Comparison of ENCODE assay signal across 1 cellular context in the genomic region with DNA sequence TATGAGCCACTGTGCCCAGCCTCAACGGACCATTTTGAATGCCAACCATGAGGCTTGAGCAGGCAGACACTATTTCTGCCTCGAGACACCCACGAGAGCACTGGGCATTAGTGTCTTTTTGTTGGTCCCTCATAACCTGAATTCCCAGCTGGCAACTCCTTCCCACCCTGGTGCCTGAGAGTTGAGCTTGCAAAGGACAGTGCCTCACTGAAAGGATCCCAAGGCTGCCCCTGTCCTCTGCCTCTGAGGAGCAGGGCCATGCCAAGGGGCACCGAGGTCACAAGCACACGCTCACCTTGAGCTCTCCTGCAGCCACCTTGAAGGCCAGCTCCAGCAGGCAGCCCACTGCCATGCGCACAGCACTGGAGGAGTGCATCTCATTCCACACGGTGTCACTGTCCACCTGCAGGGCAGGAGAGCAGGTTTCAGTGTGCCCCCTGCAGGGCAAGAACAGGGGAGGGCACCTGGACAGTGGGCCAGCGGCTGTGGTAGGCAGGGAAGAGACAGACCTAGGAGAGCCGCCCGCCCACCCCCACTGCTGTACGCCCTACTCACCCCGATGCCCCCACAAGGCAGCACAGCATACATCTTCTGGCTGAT.
TF ChIP-seq lines count a peak whose summit lies in the region.

No MANE protein-coding gene starts in this region.

TF ChIP-seq in HepG2, 621 proteins besides CTCF, POLR2A, EP300 and RAD21 (continued from another document and continues in another):
- TF ChIP-seq ZBTB40 (IDR thresholded peaks at IDR 0.05) (no peak), ZBTB40 (CRISPR knock-in tag; IDR thresholded peaks at IDR 0.05) (no peak), ZNF121 (CRISPR knock-in tag; IDR thresholded peaks at IDR 0.05) (no peak), ZBTB42 (CRISPR knock-in tag; IDR thresholded peaks at IDR 0.05) (no peak), RNF2 (conservative IDR thresholded peaks at IDR 0.05; ENCODE audit: low read depth) (no peak), ZNF256 (CRISPR knock-in tag; conservative IDR thresholded peaks at IDR 0.05) (no peak), ZNF737 (CRISPR knock-in tag; IDR thresholded peaks at IDR 0.05; ENCODE audit: borderline replicate concordance) (no peak), ZNF318 (CRISPR knock-in tag; IDR thresholded peaks at IDR 0.05) (no peak), PPARG (CRISPR knock-in tag; conservative IDR thresholded peaks at IDR 0.05) (no peak), CCAR2 (optimal IDR thresholded peaks at IDR 0.05; ENCODE audit: low read depth, low read length) (no peak), IRF2 (CRISPR knock-in tag; IDR thresholded peaks at IDR 0.05) (0 out of 2 replicates have a peak, but pooled peaks have one; percentile 42), SMARCC2 (IDR thresholded peaks at IDR 0.05) (no peak), MEIS1 (CRISPR knock-in tag; IDR thresholded peaks at IDR 0.05; ENCODE audit: borderline replicate concordance) (no peak), ZNF775 (CRISPR knock-in tag; IDR thresholded peaks at IDR 0.05; ENCODE audit: borderline replicate concordance) (no peak), ZNF747 (CRISPR knock-in tag; IDR thresholded peaks at IDR 0.05; ENCODE audit: borderline replicate concordance) (no peak), ZNF24 (IDR thresholded peaks at IDR 0.05) (no peak), SIX1 (CRISPR knock-in tag; IDR thresholded peaks at IDR 0.05; ENCODE audit: borderline replicate concordance) (no peak), ZNF235 (CRISPR knock-in tag; IDR thresholded peaks at IDR 0.05; ENCODE audit: borderline replicate concordance) (no peak), ZNF225 (CRISPR knock-in tag; IDR thresholded peaks at IDR 0.05) (peak; percentile 84; the same call in 1 of the 2 replicates), EED (CRISPR knock-in tag; IDR thresholded peaks at IDR 0.05) (no peak), ZBTB2 (CRISPR knock-in tag; IDR thresholded peaks at IDR 0.05; ENCODE audit: low read depth) (no peak), ZNF607 (CRISPR knock-in tag; IDR thresholded peaks at IDR 0.05; ENCODE audit: borderline replicate concordance) (no peak), ZSCAN12 (CRISPR knock-in tag; IDR thresholded peaks at IDR 0.05) (no peak), ZSCAN29 (CRISPR knock-in tag; conservative IDR thresholded peaks at IDR 0.05) (no peak), ZNF33A (CRISPR knock-in tag; IDR thresholded peaks at IDR 0.05; ENCODE audit: borderline replicate concordance) (no peak), ZNF34 (CRISPR knock-in tag; IDR thresholded peaks at IDR 0.05; ENCODE audit: borderline replicate concordance) (no peak; the same call in 1 of the 2 replicates), IKZF1 (IDR thresholded peaks at IDR 0.05) (no peak), KMT2A (CRISPR knock-in tag; IDR thresholded peaks at IDR 0.05) (peak; percentile 56; the same call in 1 of the 2 replicates), ZNF703 (CRISPR knock-in tag; IDR thresholded peaks at IDR 0.05; ENCODE audit: borderline replicate concordance) (no peak), ZNF326 (CRISPR knock-in tag; IDR thresholded peaks at IDR 0.05; ENCODE audit: borderline replicate concordance) (no peak), FOXM1 (CRISPR knock-in tag; IDR thresholded peaks at IDR 0.05) (no peak), ZFYVE20 (CRISPR knock-in tag; IDR thresholded peaks at IDR 0.05; ENCODE audit: borderline replicate concordance, low read depth) (no peak)
- TF ChIP-seq, protein P1, sequence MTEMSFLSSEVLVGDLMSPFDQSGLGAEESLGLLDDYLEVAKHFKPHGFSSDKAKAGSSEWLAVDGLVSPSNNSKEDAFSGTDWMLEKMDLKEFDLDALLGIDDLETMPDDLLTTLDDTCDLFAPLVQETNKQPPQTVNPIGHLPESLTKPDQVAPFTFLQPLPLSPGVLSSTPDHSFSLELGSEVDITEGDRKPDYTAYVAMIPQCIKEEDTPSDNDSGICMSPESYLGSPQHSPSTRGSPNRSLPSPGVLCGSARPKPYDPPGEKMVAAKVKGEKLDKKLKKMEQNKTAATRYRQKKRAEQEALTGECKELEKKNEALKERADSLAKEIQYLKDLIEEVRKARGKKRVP (CRISPR knock-in tag; IDR thresholded peaks at IDR 0.05), result no peak
- TF ChIP-seq, protein P2, sequence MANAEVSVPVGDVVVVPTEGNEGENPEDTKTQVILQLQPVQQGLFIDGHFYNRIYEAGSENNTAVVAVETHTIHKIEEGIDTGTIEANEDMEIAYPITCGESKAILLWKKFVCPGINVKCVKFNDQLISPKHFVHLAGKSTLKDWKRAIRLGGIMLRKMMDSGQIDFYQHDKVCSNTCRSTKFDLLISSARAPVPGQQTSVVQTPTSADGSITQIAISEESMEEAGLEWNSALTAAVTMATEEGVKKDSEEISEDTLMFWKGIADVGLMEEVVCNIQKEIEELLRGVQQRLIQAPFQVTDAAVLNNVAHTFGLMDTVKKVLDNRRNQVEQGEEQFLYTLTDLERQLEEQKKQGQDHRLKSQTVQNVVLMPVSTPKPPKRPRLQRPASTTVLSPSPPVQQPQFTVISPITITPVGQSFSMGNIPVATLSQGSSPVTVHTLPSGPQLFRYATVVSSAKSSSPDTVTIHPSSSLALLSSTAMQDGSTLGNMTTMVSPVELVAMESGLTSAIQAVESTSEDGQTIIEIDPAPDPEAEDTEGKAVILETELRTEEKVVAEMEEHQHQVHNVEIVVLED (CRISPR knock-in tag; IDR thresholded peaks at IDR 0.05; ENCODE audit: borderline replicate concordance), result 0 out of 2 replicates have a peak, but pooled peaks have one; percentile 23
